18 cellular contexts compared by ENCODE assay signal in the genomic region with DNA sequence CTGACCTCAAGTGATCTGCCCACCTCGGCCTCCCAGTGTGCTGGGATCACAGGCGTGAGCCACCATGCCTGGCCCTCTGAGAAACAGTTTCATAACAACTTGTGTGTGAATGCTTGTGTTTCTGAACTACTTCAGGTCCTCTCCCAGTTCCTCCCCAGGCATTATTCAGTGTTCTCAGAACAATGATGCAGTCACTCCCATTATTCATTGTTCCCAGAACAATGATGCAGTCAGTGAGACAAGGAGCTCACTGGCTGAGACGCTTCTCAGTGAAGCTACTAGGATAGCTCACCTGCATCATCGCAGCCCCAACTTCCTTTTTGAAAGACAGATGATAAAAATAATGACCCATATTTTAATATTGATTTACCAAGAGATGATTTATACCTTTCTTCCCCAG.
DNase-seq lines count a peak whose midpoint lies in the region; ATAC-seq, FAIRE-seq and TF ChIP-seq lines count a peak whose summit lies in the region.
"Had no signal": no experiment of that assay in that cellular context is flagged by ENCODE, and none has a peak within 500 bp of the region (broad histone marks: within the 10 kb centered on the region; RNA-seq: fewer than 3 reads in every experiment).

No MANE protein-coding gene starts in this region.

- H3K4me3 ChIP-seq in neutrophil (ENCODE audit: low read depth in 1 of 2, low read length in 1 of 2) (no peak overlapping the region), upper lobe of left lung (no peak overlapping the region)
- H3K4me3 ChIP-seq in effector memory CD4-positive, alpha-beta T cell (ENCODE audit: insufficient read depth, low read depth, low read length, poor library complexity, severe bottlenecking) = no peak overlapping the region

- peaks cover 0 to 3% of the 10 kb centered on the region in 2 donors for H3K36me3 Mint-ChIP-seq in CD14-positive monocyte
- H3K36me3 Mint-ChIP-seq: CD4-positive, alpha-beta memory T cell had no signal

- TF ChIP-seq POLR2A in upper lobe of left lung (IDR thresholded peaks at IDR 0.05) = no peak

- FAIRE-seq in frontal cortex (lab: Jason Lieb, UNC) = peak; percentile 49
- FAIRE-seq: G401.6 had no signal

- intact Hi-C loops in CD14-positive monocyte (cut with micrococcal nuclease) = no loop called here

- TF ChIP-seq EP300 in upper lobe of left lung (IDR thresholded peaks at IDR 0.05) = no peak

- TF ChIP-seq CTCF in neutrophil (IDR thresholded peaks at IDR 0.05) (no peak), CD14-positive monocyte (IDR thresholded peaks at IDR 0.05) (no peak), upper lobe of left lung (IDR thresholded peaks at IDR 0.05) (no peak)

- H3K9me3 Mint-ChIP-seq in CD14-positive monocyte = peaks cover 0 to 4% (median 0%) of the 10 kb centered on the region in 7 donors

- ATAC-seq in upper lobe of left lung (ENCODE audit: low FRiP score in 2 of 2) (no peak), GM21717 (IDR thresholded peaks at IDR 0.05; ENCODE audit: unreplicated experiment) (no peak)

- H3K27ac Mint-ChIP-seq in CD14-positive monocyte = no peak overlapping the region
- H3K27ac Mint-ChIP-seq: B cell; CD4-positive, alpha-beta memory T cell had no signal

- H3K27ac ChIP-seq in angular gyrus (ENCODE audit: low read depth, low read length) = peak overlapping the region; percentile 68
- H3K27ac ChIP-seq in neutrophil = peak overlapping the region; percentile 57
- H3K27ac ChIP-seq in upper lobe of left lung = no peak overlapping the region
- H3K27ac ChIP-seq in effector memory CD4-positive, alpha-beta T cell (ENCODE audit: insufficient read depth, low read length, poor library complexity, severe bottlenecking) = no peak overlapping the region

- no peaks in the 10 kb centered on the region for H3K9me3 ChIP-seq in neutrophil
- H3K9me3 ChIP-seq in upper lobe of left lung = no peaks in the 10 kb centered on the region
- no peaks in the 10 kb centered on the region for H3K9me3 ChIP-seq in effector memory CD4-positive, alpha-beta T cell (ENCODE audit: control insufficient read depth, low read length)

- H3K36me3 ChIP-seq in neutrophil = no peaks in the 10 kb centered on the region
- no peaks in the 10 kb centered on the region for H3K36me3 ChIP-seq in upper lobe of left lung
- no peaks in the 10 kb centered on the region for H3K36me3 ChIP-seq in effector memory CD4-positive, alpha-beta T cell (ENCODE audit: control insufficient read depth, insufficient read depth, low read length)

- H3K4me1 Mint-ChIP-seq in CD14-positive monocyte = peaks cover 22% of the 10 kb centered on the region
- H3K4me1 Mint-ChIP-seq: B cell; CD4-positive, alpha-beta memory T cell had no signal

- peaks cover 29 to 40% of the 10 kb centered on the region in 2 experiments for H3K4me1 ChIP-seq in neutrophil (ENCODE audit: control insufficient read depth in 1 of 2, insufficient read depth in 1 of 2, low read depth in 1 of 2, low read length in 1 of 2)
- H3K4me1 ChIP-seq in upper lobe of left lung = peaks cover 0 to 5% (median 2%) of the 10 kb centered on the region in 4 donors
- H3K4me1 ChIP-seq in effector memory CD4-positive, alpha-beta T cell (ENCODE audit: control insufficient read depth, insufficient read depth, low read length, poor library complexity, severe bottlenecking) = no peaks in the 10 kb centered on the region

- 67 to 73% methylated on average over 4 of the region's 4 CpGs for WGBS in upper lobe of left lung, 2 donors

- H3K27me3 Mint-ChIP-seq in CD14-positive monocyte (ENCODE audit: low read depth in 3 of 3) = peaks cover 0 to 6% (median 2%) of the 10 kb centered on the region in 3 donors

- H3K27me3 ChIP-seq in neutrophil (no peaks in the 10 kb centered on the region), upper lobe of left lung (no peaks in the 10 kb centered on the region)
- H3K27me3 ChIP-seq in effector memory CD4-positive, alpha-beta T cell (replicated peaks; ENCODE audit: control insufficient read depth, insufficient read depth, low read length, poor library complexity, severe bottlenecking) = no peaks in the 10 kb centered on the region

- H3K4me3 Mint-ChIP-seq in CD14-positive monocyte = no peak overlapping the region
- H3K4me3 Mint-ChIP-seq: B cell; CD4-positive, alpha-beta memory T cell had no signal

- DNase-seq in HT1080 (ENCODE audit: low read depth) (peak; percentile 43), frontal cortex (ENCODE audit: low spot score in 2 of 2) (peak in 1 of 2 donors; percentile 12), CD14-positive monocyte (ENCODE audit: low spot score) (no peak), upper lobe of left lung (no peak)
- no peak for DNase-seq in effector memory CD4-positive, alpha-beta T cell
- DNase-seq: ACHN; CD4-positive, alpha-beta memory T cell; DMS79; KG1; NCI-H1048; NCI-H1694; NCI-H510A treated with DMSO at 0.1 percent for 48 hours; SIG-M5 had no signal

Comparison
In these comparisons a context has a peak if more than half of its experiments do, and no peak if none do; other contexts are left out.
1. H3K27ac ChIP-seq: peak in angular gyrus (single experiment) and neutrophil (single experiment); none in upper lobe of left lung (0 of 4) and effector memory CD4-positive, alpha-beta T cell (single experiment).